In genomic region chr1:44084998-44085675, GRCh38 we compare ENCODE assay signal across 18 cellular contexts. TPM values are rescaled to one million over a fixed set of nuclear protein-coding genes. Genes with fewer than 3 reads are reported as not detected.
DNase-seq lines count a peak whose midpoint lies in the region; ATAC-seq and TF ChIP-seq lines count a peak whose summit lies in the region.
"Had no signal": no experiment of that assay in that cellular context is flagged by ENCODE, and none has a peak within 500 bp of the region (broad histone marks: within the 10 kb centered on the region; RNA-seq: fewer than 3 reads in every experiment).

No MANE protein-coding gene starts in this region.

- H3K36me3 ChIP-seq in mucosa of descending colon (ENCODE audit: low read depth), result no peaks in the 10 kb centered on the region
- H3K36me3 ChIP-seq: HAP-1, upper lobe of left lung had no signal

- intact Hi-C loops in mucosa of descending colon (cut with DNase I, micrococcal nuclease), result no loop called here

- in situ Hi-C loops in astrocyte of the cerebellum (cut with HindIII; ENCODE audit: low sequenced_read_pairs), result no loop called here

- TF ChIP-seq CTCF in AG04450 (IDR thresholded peaks at IDR 0.05; ENCODE audit: low read depth, low read length) (no peak), astrocyte of the cerebellum (IDR thresholded peaks at IDR 0.05; ENCODE audit: low read depth, low read length, missing control alignments) (no peak), mucosa of descending colon (IDR thresholded peaks at IDR 0.05) (no peak)

- ATAC-seq in mucosa of descending colon, result no peak
- ATAC-seq: activated T-cell treated with anti-CD3 and anti-CD28 coated beads, Interleukin-2, amount 50 U/mL, for 4 hours; body of pancreas had no signal

- POLR2A ChIA-PET in AG04450 (lab: Yijun Ruan, JAX), result no interaction called here

- H3K4me3 ChIP-seq in AG04450 (ENCODE audit: low read depth, low read length), result no peak overlapping the region
- H3K4me3 ChIP-seq in astrocyte of the cerebellum (ENCODE audit: low read depth, low read length), result no peak overlapping the region
- no peak overlapping the region for H3K4me3 ChIP-seq in mucosa of descending colon
- H3K4me3 ChIP-seq: body of pancreas, HAP-1, upper lobe of left lung had no signal

- H3K9me3 ChIP-seq in AG04450 (ENCODE audit: control insufficient read depth, insufficient read depth, low read length) (no peaks in the 10 kb centered on the region), mucosa of descending colon (no peaks in the 10 kb centered on the region)
- H3K9me3 ChIP-seq: body of pancreas, HAP-1, upper lobe of left lung had no signal

- no peaks in the 10 kb centered on the region for H3K27me3 ChIP-seq in AG04450 (ENCODE audit: control insufficient read depth, insufficient read depth, low read length)
- H3K27me3 ChIP-seq: body of pancreas, upper lobe of left lung had no signal

- CTCF ChIA-PET in AG04450 (lab: Charles Lee), result interaction anchor here (1.5 to 1.6 kb wide), 2 partner anchors 80 to 132 kb away, joined by 3 to 4 read pairs; no protein-coding TSS in a partner anchor

- no peaks in the 10 kb centered on the region for H3K4me1 ChIP-seq in mucosa of descending colon (ENCODE audit: low read depth)
- H3K4me1 ChIP-seq: body of pancreas, HAP-1 had no signal

- H3K27ac ChIP-seq in AG04450 (ENCODE audit: low read depth, low read length), result no peak overlapping the region
- H3K27ac ChIP-seq: body of pancreas, C4-2B, upper lobe of left lung had no signal

- DNase-seq in AG04450 (ENCODE audit: low read depth, low spot score), result peak; percentile 37
- DNase-seq in HT1080 (ENCODE audit: low read depth), result peak; percentile 92
- DNase-seq in astrocyte of the cerebellum (ENCODE audit: low read depth), result peak; percentile 43
- peak; percentile 77 for DNase-seq in iris pigment epithelial cell (ENCODE audit: low read depth)
- no peak for DNase-seq in activated CD4-positive, alpha-beta T cell treated with anti-CD3 and anti-CD28 coated beads, Interleukin-2, amount 50 U/mL, for 1 hour
- no peak for DNase-seq in activated T-cell treated with anti-CD3 and anti-CD28 coated beads for 4 hours
- DNase-seq in mucosa of descending colon, result no peak
- no peak for DNase-seq in NCI-H446 (lab: John Stamatoyannopoulos, UW)
- DNase-seq: activated B cell treated with CpG ODN at 0.5 μM for 24 hours; activated T-cell treated with anti-CD3 and anti-CD28 coated beads, Interleukin-2, amount 50 U/mL, for 4 hours; body of pancreas; NCI-H2227 treated with DMSO at 0.1 percent for 48 hours; SHP77; upper lobe of left lung had no signal

RNA-seq across cellular contexts. Expression of gene KLF17, which starts 33.5 kb away (rescaled TPM):
- polyA plus RNA-seq in AG04450 (2011; rRNA removed), result 0.14 and 0.21 TPM in 2 replicates
- 0.30 and 0.60 TPM in 2 replicates for polyA minus RNA-seq in AG04450 (2011; rRNA and poly(A)+ RNA removed)
- total RNA-seq in HT1080 (2014; rRNA removed; shearing (Covaris generic)), result 0.23 and 0.74 TPM in 2 replicates
- 0.16 and 0.34 TPM in 2 replicates for polyA plus RNA-seq in HT1080 (2015; cell fraction: cytosol; rRNA removed)
- polyA plus RNA-seq in HT1080 (2015; cell fraction: nucleus; rRNA removed), result 0.15 and 0.20 TPM in 2 replicates
- total RNA-seq in mucosa of descending colon, result under 1 TPM in 1 of 3 donors, not detected in 2; 0.13 TPM
- total RNA-seq: activated B cell treated with CpG ODN at 0.5 μM for 24 hours; activated T-cell treated with anti-CD3 and anti-CD28 coated beads, Interleukin-2, amount 50 U/mL, for 4 hours; body of pancreas had no signal
- polyA plus RNA-seq: neural cell had no signal

RNA-seq across cellular contexts. Expression of gene SLC6A9, which starts 53.9 kb away (rescaled TPM):
- polyA plus RNA-seq in AG04450 (2011; rRNA removed), result 16.3 and 17.3 TPM in 2 replicates
- polyA minus RNA-seq in AG04450 (2011; rRNA and poly(A)+ RNA removed), result 29.5 and 34.1 TPM in 2 replicates
- 4.1 and 6.4 TPM in 2 replicates for total RNA-seq in HT1080 (2014; rRNA removed; shearing (Covaris generic))
- polyA plus RNA-seq in HT1080 (2015; cell fraction: cytosol; rRNA removed), result 11.2 and 11.7 TPM in 2 replicates
- 17.1 and 17.3 TPM in 2 replicates for polyA plus RNA-seq in HT1080 (2015; cell fraction: nucleus; rRNA removed)
- total RNA-seq in mucosa of descending colon, result 10 to 100 TPM; 21.1 to 52.5 (median 38.1) TPM

RNA-seq across cellular contexts. Expression of gene KLF18, which starts 56.3 kb away (rescaled TPM):
- not detected in 2 replicates for polyA plus RNA-seq in AG04450 (2011; rRNA removed)
- not detected in 2 replicates for polyA minus RNA-seq in AG04450 (2011; rRNA and poly(A)+ RNA removed)
- not detected in 2 replicates for total RNA-seq in HT1080 (2014; rRNA removed; shearing (Covaris generic))
- not detected in 2 replicates for polyA plus RNA-seq in HT1080 (2015; cell fraction: cytosol; rRNA removed)
- not detected in 2 replicates for polyA plus RNA-seq in HT1080 (2015; cell fraction: nucleus; rRNA removed)
- total RNA-seq in mucosa of descending colon, result not detected
- total RNA-seq: activated B cell treated with CpG ODN at 0.5 μM for 24 hours; activated T-cell treated with anti-CD3 and anti-CD28 coated beads, Interleukin-2, amount 50 U/mL, for 4 hours; body of pancreas; upper lobe of left lung had no signal
- polyA plus RNA-seq: esophagus, neural cell had no signal

Comparison
In these comparisons a context has a peak if more than half of its experiments do, and no peak if none do; other contexts are left out.
1. DNase-seq: peak in AG04450 (single experiment), HT1080 (single experiment), astrocyte of the cerebellum (single experiment) and iris pigment epithelial cell (single experiment); none in activated CD4-positive, alpha-beta T cell treated with anti-CD3 and anti-CD28 coated beads, Interleukin-2, amount 50 U/mL, for 1 hour (single experiment), activated T-cell treated with anti-CD3 and anti-CD28 coated beads for 4 hours (single experiment), mucosa of descending colon (0 of 3) and NCI-H446 (0 of 2).